7 cellular contexts compared by ENCODE assay signal in genomic region chr2:73386894-73387636, GRCh38. TPM values are rescaled to one million over a fixed set of nuclear protein-coding genes. Genes with fewer than 3 reads are reported as not detected.
DNase-seq lines count a peak whose midpoint lies in the region; FAIRE-seq and TF ChIP-seq lines count a peak whose summit lies in the region.

No MANE protein-coding gene starts in this region.

- no peak for TF ChIP-seq CTCF in fibroblast of villous mesenchyme (IDR thresholded peaks at IDR 0.05; ENCODE audit: insufficient read depth, low read depth, low read length)

- no peak for TF ChIP-seq POLR2A in H54 (IDR thresholded peaks at IDR 0.05; ENCODE audit: low read depth, low read length)

- no peak overlapping the region for H3K27ac ChIP-seq in SJSA1
- H3K27ac ChIP-seq in skeletal muscle tissue (ENCODE audit: low read depth, low read length), result peak overlapping the region; percentile 69

- H3K9ac ChIP-seq in skeletal muscle tissue (ENCODE audit: low read depth in 1 of 3, low read length in 3 of 3), result peak overlapping the region in 2 of 3 donors; percentile 80 to 89

- DNase-seq in H54 (ENCODE audit: insufficient read length, low spot score) (no peak), SJSA1 (ENCODE audit: low read depth in 1 of 2, low spot score in 2 of 2) (peak in 1 of 2 experiments; percentile 5), fibroblast of villous mesenchyme (ENCODE audit: low read depth) (no peak), cerebellar nuclear complex (lab: John Stamatoyannopoulos, UW) (no peak), hypothalamus (lab: John Stamatoyannopoulos, UW) (no peak)
- DNase-seq in stimulated activated CD4-positive, alpha-beta T cell treated with anti-CD3 and anti-CD28 coated beads, Interleukin-4, amount 100 ng/mL, for 1 hour, result no peak

- no peaks in the 10 kb centered on the region; the same call in 1 of the 2 replicates for H3K9me3 ChIP-seq in SJSA1 (replicated peaks)
- H3K9me3 ChIP-seq in skeletal muscle tissue (ENCODE audit: control insufficient read depth in 3 of 3, low read length in 3 of 3), result no peaks in the 10 kb centered on the region

- FAIRE-seq in H54 (lab: Jason Lieb, UNC), result peak; percentile 58

- no peaks in the 10 kb centered on the region for H3K27me3 ChIP-seq in SJSA1 (replicated peaks)
- H3K27me3 ChIP-seq in skeletal muscle tissue (ENCODE audit: control insufficient read depth in 3 of 3, insufficient read depth in 3 of 3, low read length in 3 of 3), result no peaks in the 10 kb centered on the region

- H3K4me3 ChIP-seq in SJSA1 (peak overlapping the region; percentile 74), fibroblast of villous mesenchyme (ENCODE audit: low read depth, low read length) (peak overlapping the region; percentile 95), skeletal muscle tissue (ENCODE audit: low read length in 3 of 3) (peak overlapping the region; percentile 89 to 93 (median 91))

- H3K4me1 ChIP-seq in SJSA1 (replicated peaks) (peaks cover 16% of the 10 kb centered on the region), skeletal muscle tissue (ENCODE audit: control insufficient read depth in 3 of 3, insufficient read depth in 3 of 3, low read length in 3 of 3) (peaks cover 14 to 22% (median 16%) of the 10 kb centered on the region in 3 donors)

- H3K36me3 ChIP-seq in SJSA1, result no peaks in the 10 kb centered on the region
- no peaks in the 10 kb centered on the region for H3K36me3 ChIP-seq in skeletal muscle tissue (ENCODE audit: control insufficient read depth in 3 of 3, insufficient read depth in 3 of 3, low read length in 3 of 3)

RNA-seq across cellular contexts. Expression of gene ALMS1, which starts 1.4 kb away (rescaled TPM):
- total RNA-seq in SJSA1 (2014; rRNA removed; shearing (Covaris generic)), result 12.8 and 22.3 TPM in 2 replicates
- 18.6 and 20.3 TPM in 2 replicates for total RNA-seq in fibroblast of villous mesenchyme
- total RNA-seq in skeletal muscle tissue, result 17.7 TPM
